Comparison of ENCODE assay signal across 8 cellular contexts in genomic region chr2:43218221-43218549, GRCh38. TPM values are rescaled to one million over a fixed set of nuclear protein-coding genes. Genes with fewer than 3 reads are reported as not detected.
DNase-seq lines count a peak whose midpoint lies in the region; ATAC-seq, FAIRE-seq and TF ChIP-seq lines count a peak whose summit lies in the region.

No MANE protein-coding gene starts in this region.

- peaks cover 36% of the 10 kb centered on the region for H3K36me3 Mint-ChIP-seq in activated naive CD4-positive, alpha-beta T cell treated with anti-CD3 and anti-CD28 coated beads, Interleukin-2, amount 10 ng/mL, durations not matched to agents 7 days and 5 days
- peaks cover 46% of the 10 kb centered on the region for H3K36me3 Mint-ChIP-seq in central memory CD8-positive, alpha-beta T cell (ENCODE audit: insufficient read depth)

- H3K4me3 ChIP-seq in mononuclear cell (ENCODE audit: low read length) (peak overlapping the region; percentile 99), upper lobe of right lung (peak overlapping the region; percentile 34)

- no peaks in the 10 kb centered on the region for H3K9me3 Mint-ChIP-seq in activated naive CD4-positive, alpha-beta T cell treated with anti-CD3 and anti-CD28 coated beads, Interleukin-2, amount 10 ng/mL, durations not matched to agents 7 days and 5 days
- H3K9me3 Mint-ChIP-seq in central memory CD8-positive, alpha-beta T cell = no peaks in the 10 kb centered on the region

- DNase-seq in activated naive CD4-positive, alpha-beta T cell treated with anti-CD3 and anti-CD28 coated beads, Interleukin-2, amount 10 ng/mL, durations not matched to agents 7 days and 5 days = no peak
- no peak for DNase-seq in activated naive CD4-positive, alpha-beta T cell treated with Interleukin-2 at 50 U/mL for 16 hours
- no peak for DNase-seq in central memory CD8-positive, alpha-beta T cell (ENCODE audit: low spot score in 2 of 2)
- DNase-seq in upper lobe of right lung (no peak), NOMO-1 treated with dmso at 0.1 percent for 144 hours (lab: John Stamatoyannopoulos, UW; ENCODE audit: unreplicated experiment) (no peak), RCC 7860 (ENCODE audit: low spot score) (no peak), DMS114 treated with DMSO at 0.1 percent for 48 hours (lab: John Stamatoyannopoulos, UW; ENCODE audit: unreplicated experiment) (no peak)

- ATAC-seq in central memory CD8-positive, alpha-beta T cell (replicated peaks; ENCODE audit: extremely low read depth, poor library complexity, severe bottlenecking) = no peak
- no peak for ATAC-seq in upper lobe of right lung

- TF ChIP-seq CTCF in upper lobe of right lung (IDR thresholded peaks at IDR 0.05) = no peak

- FAIRE-seq in RCC 7860 (lab: Jason Lieb, UNC) = no peak

- intact Hi-C loops in upper lobe of right lung (cut with DNase I) = loop anchor here (10.0 kb wide), 1 partner anchor 53 kb away; no protein-coding TSS in a partner anchor

- H3K27me3 Mint-ChIP-seq in activated naive CD4-positive, alpha-beta T cell treated with anti-CD3 and anti-CD28 coated beads, Interleukin-2, amount 10 ng/mL, durations not matched to agents 7 days and 5 days = peaks cover 4% of the 10 kb centered on the region
- H3K27me3 Mint-ChIP-seq in central memory CD8-positive, alpha-beta T cell = no peaks in the 10 kb centered on the region

- H3K27me3 ChIP-seq in mononuclear cell (ENCODE audit: insufficient read depth, low read length) = no peaks in the 10 kb centered on the region
- no peaks in the 10 kb centered on the region for H3K27me3 ChIP-seq in upper lobe of right lung

- H3K36me3 ChIP-seq in upper lobe of right lung = peaks cover 19% of the 10 kb centered on the region

- H3K9me3 ChIP-seq in mononuclear cell (ENCODE audit: low read depth, low read length) (no peaks in the 10 kb centered on the region), upper lobe of right lung (no peaks in the 10 kb centered on the region)

- peak overlapping the region; percentile 97 for H3K27ac Mint-ChIP-seq in activated naive CD4-positive, alpha-beta T cell treated with anti-CD3 and anti-CD28 coated beads, Interleukin-2, amount 10 ng/mL, durations not matched to agents 7 days and 5 days
- peak overlapping the region; percentile 95 for H3K27ac Mint-ChIP-seq in central memory CD8-positive, alpha-beta T cell (ENCODE audit: low read depth)

- peak overlapping the region; percentile 79 for H3K4me3 Mint-ChIP-seq in activated naive CD4-positive, alpha-beta T cell treated with anti-CD3 and anti-CD28 coated beads, Interleukin-2, amount 10 ng/mL, durations not matched to agents 7 days and 5 days
- peak overlapping the region; percentile 65 for H3K4me3 Mint-ChIP-seq in central memory CD8-positive, alpha-beta T cell

- H3K4me1 ChIP-seq in mononuclear cell (ENCODE audit: insufficient read depth, low read length) (peaks cover 80% of the 10 kb centered on the region), upper lobe of right lung (peaks cover 52% of the 10 kb centered on the region)

- CTCF ChIA-PET in activated naive CD4-positive, alpha-beta T cell treated with anti-CD3 and anti-CD28 coated beads, Interleukin-2, amount 10 ng/mL, durations not matched to agents 7 days and 5 days (lab: Charles Lee) = interaction anchor here (0.9 to 14.2 kb wide), 4 partner anchors 30 to 266 kb away, joined by 3 to 460 read pairs (median 46); no protein-coding TSS in a partner anchor

- peaks cover 36% of the 10 kb centered on the region for H3K4me1 Mint-ChIP-seq in activated naive CD4-positive, alpha-beta T cell treated with anti-CD3 and anti-CD28 coated beads, Interleukin-2, amount 10 ng/mL, durations not matched to agents 7 days and 5 days
- peaks cover 45% of the 10 kb centered on the region for H3K4me1 Mint-ChIP-seq in central memory CD8-positive, alpha-beta T cell

- peak overlapping the region; percentile 98 for H3K27ac ChIP-seq in upper lobe of right lung

RNA-seq across cellular contexts. Expression of gene ZFP36L2, which starts 8.2 kb away (rescaled TPM):
- total RNA-seq in mononuclear cell (144 TPM), upper lobe of right lung (139 TPM)
